Comparison of ENCODE assay signal across 21 cellular contexts in genomic region chr19:17129377-17129776, GRCh38. TPM values are rescaled to one million over a fixed set of nuclear protein-coding genes. Genes with fewer than 3 reads are reported as not detected.
DNase-seq lines count a peak whose midpoint lies in the region; ATAC-seq, FAIRE-seq and TF ChIP-seq lines count a peak whose summit lies in the region.
"Had no signal": no experiment of that assay in that cellular context is flagged by ENCODE, and none has a peak within 500 bp of the region (broad histone marks: within the 10 kb centered on the region; RNA-seq: fewer than 3 reads in every experiment).

No MANE protein-coding gene starts in this region.

- POLR2A ChIA-PET in GM12878 (lab: Charles Lee) = interaction anchor here (1.1 to 1.3 kb wide), 2 partner anchors 19 to 56 kb away, joined by 3 read pairs; no protein-coding TSS in a partner anchor

- no peak for TF ChIP-seq EP300 in GM12878 (IDR thresholded peaks at IDR 0.05; ENCODE audit: borderline replicate concordance in 1 of 2, control insufficient read depth in 1 of 2, low read depth in 2 of 2, low read length in 2 of 2)

- no peak for TF ChIP-seq RAD21 in GM12878 (IDR thresholded peaks at IDR 0.05; ENCODE audit: insufficient read depth, low read depth, low read length)

- peak overlapping the region in 2 of 11 experiments; percentile 2 to 10; a peak in 1 of 22 replicates for H3K9ac ChIP-seq in BLaER1 treated with 17β-estradiol and CSF1 and Interleukin-3, amounts not matched to agents 10 nM and 100 nM
- H3K9ac ChIP-seq in GM12878 (ENCODE audit: control insufficient read depth, insufficient read depth, low read length) (no peak overlapping the region), neuronal stem cell (ENCODE audit: low read depth, low read length, poor library complexity) (no peak overlapping the region)

- intact Hi-C loops in GM12878 (cut with micrococcal nuclease; ENCODE audit: unreplicated experiment) = no loop called here

- H3K27ac ChIP-seq in BLaER1 treated with 17β-estradiol and CSF1 and Interleukin-3, amounts not matched to agents 10 nM and 100 nM = peak overlapping the region in 8 of 11 experiments; percentile 23 to 57 (median 42); a peak in 10 of 22 replicates
- H3K27ac ChIP-seq in DOHH2 (ENCODE audit: low read depth, low read length) (peak overlapping the region; percentile 11; the same call in 1 of the 2 replicates), GM12878 (ENCODE audit: control insufficient read depth, insufficient read depth) (no peak overlapping the region), neuronal stem cell (replicated peaks; ENCODE audit: low read length) (no peak overlapping the region)
- H3K27ac ChIP-seq: heart right ventricle, PC-9, SJCRH30 had no signal

- no peak overlapping the region for H3K14ac ChIP-seq in neuronal stem cell (ENCODE audit: low read length)

- peaks cover 15 to 33% (median 31%) of the 10 kb centered on the region in 11 experiments for H3K36me3 ChIP-seq in BLaER1 treated with 17β-estradiol and CSF1 and Interleukin-3, amounts not matched to agents 10 nM and 100 nM
- H3K36me3 ChIP-seq in DOHH2 (ENCODE audit: control insufficient read depth, low read length) (peaks cover 12% of the 10 kb centered on the region), GM12878 (ENCODE audit: control insufficient read depth in 2 of 2, insufficient read depth in 2 of 2, low read length in 1 of 2) (peaks cover 10 to 17% of the 10 kb centered on the region in 2 experiments), neuronal stem cell (replicated peaks in 1 of 2; ENCODE audit: control insufficient read depth in 2 of 2, insufficient read depth in 2 of 2, low read length in 2 of 2) (peaks cover 0 to 23% of the 10 kb centered on the region in 2 donors)

- 92% methylated on average over 12 of the region's 12 CpGs for WGBS in GM12878 (ENCODE audit: insufficient coverage, insufficient replicate concordance, low lambda C conversion rate, missing lambda C conversion rate)
- no CpG with 5 or more reads among the region's 12 CpGs for WGBS in neuronal stem cell (ENCODE audit: extremely low coverage in 2 of 2, insufficient read length in 2 of 2, insufficient replicate concordance in 1 of 2), 2 donors

- H4K91ac ChIP-seq in neuronal stem cell (ENCODE audit: low read depth, low read length, poor library complexity) = no peak overlapping the region

- no peak overlapping the region for H2BK5ac ChIP-seq in neuronal stem cell (ENCODE audit: low read length)

- H3K4me1 ChIP-seq in BLaER1 treated with 17β-estradiol and CSF1 and Interleukin-3, amounts not matched to agents 10 nM and 100 nM = peaks cover 78 to 96% (median 86%) of the 10 kb centered on the region in 10 experiments
- H3K4me1 ChIP-seq in DOHH2 (ENCODE audit: control insufficient read depth, low read length) (peaks cover 89% of the 10 kb centered on the region), GM12878 (ENCODE audit: control insufficient read depth, insufficient read depth, low read length) (peaks cover 36% of the 10 kb centered on the region), neuronal stem cell (ENCODE audit: control insufficient read depth in 2 of 2, insufficient read depth in 1 of 2, low read depth in 1 of 2, low read length in 2 of 2) (peaks cover 0 to 7% of the 10 kb centered on the region in 2 donors)

- H3K79me1 ChIP-seq in neuronal stem cell (ENCODE audit: low read depth, low read length) = peaks cover 7% of the 10 kb centered on the region

- no peak overlapping the region for H3K4me3 ChIP-seq in BLaER1 treated with 17β-estradiol and CSF1 and Interleukin-3, amounts not matched to agents 10 nM and 100 nM
- no peak overlapping the region for H3K4me3 ChIP-seq in DOHH2 (ENCODE audit: low read length)
- no peak overlapping the region for H3K4me3 ChIP-seq in GM12878
- H3K4me3 ChIP-seq in neuronal stem cell (ENCODE audit: low read length in 2 of 2) = no peak overlapping the region
- H3K4me3 ChIP-seq: heart right ventricle, PC-9, SJCRH30 had no signal

- RAD21 ChIA-PET in GM12878 (lab: Charles Lee; ENCODE audit: unreplicated experiment) = no interaction called here

- H2BK120ac ChIP-seq in neuronal stem cell (ENCODE audit: low read depth, low read length) = no peak overlapping the region

- ATAC-seq in GM12878 = no peak
- ATAC-seq in GM19351 (IDR thresholded peaks at IDR 0.05; ENCODE audit: unreplicated experiment) = no peak
- ATAC-seq: heart right ventricle, left colon had no signal

- no peak overlapping the region for H3K18ac ChIP-seq in neuronal stem cell (ENCODE audit: low read length)

- in situ Hi-C loops in GM12878 (cut with MboI) = no loop called here

- H3K4me2 ChIP-seq in BLaER1 treated with 17β-estradiol and CSF1 and Interleukin-3, amounts not matched to agents 10 nM and 100 nM = peak overlapping the region in 2 of 11 experiments; percentile 1 to 2; a peak in 1 of 22 replicates
- H3K4me2 ChIP-seq in DOHH2 (ENCODE audit: low read length) (no peak overlapping the region), GM12878 (ENCODE audit: control insufficient read depth, insufficient read depth) (no peak overlapping the region), neuronal stem cell (ENCODE audit: insufficient read depth, low read length, poor library complexity, severe bottlenecking) (no peak overlapping the region)
- H3K4me2 ChIP-seq: PC-9 had no signal

- no peak overlapping the region for H3K4ac ChIP-seq in neuronal stem cell (ENCODE audit: low read length)

- BruUV-seq in GM12878 (replicated peaks; lab: Mats Ljungman, UMichigan) = no TSS peak

- H2AFZ ChIP-seq in GM12878 (ENCODE audit: control insufficient read depth, low read depth, low read length) (no peak overlapping the region), neuronal stem cell (ENCODE audit: low read length) (no peak overlapping the region)
- H2AFZ ChIP-seq: PC-9 had no signal

- 0 out of 2 replicates have a peak, but pooled peaks have one; percentile 18 for TF ChIP-seq POLR2A in GM12878 (IDR thresholded peaks at IDR 0.05; ENCODE audit: low read depth, low read length)

- no peak for FAIRE-seq in GM12878 (lab: Jason Lieb, UNC)

- H3K79me2 ChIP-seq in DOHH2 (ENCODE audit: control insufficient read depth, low read length) (peaks cover 64% of the 10 kb centered on the region), GM12878 (ENCODE audit: control insufficient read depth, insufficient read depth, low read length) (peaks cover 40% of the 10 kb centered on the region)

- no peak overlapping the region for H2AK5ac ChIP-seq in neuronal stem cell (ENCODE audit: low read depth, low read length)

- SMC1A ChIA-PET in GM12878 (lab: Charles Lee; ENCODE audit: uncharacterized antibody, unreplicated experiment) = no interaction called here

- peaks cover 31% of the 10 kb centered on the region for H3F3A ChIP-seq in DOHH2 (ENCODE audit: control insufficient read depth, insufficient read depth)

- TF ChIP-seq CTCF in DOHH2 (IDR thresholded peaks at IDR 0.05; ENCODE audit: low read depth, low read length, poor library complexity, severe bottlenecking) = no peak
- TF ChIP-seq CTCF in GM12878 (IDR thresholded peaks at IDR 0.05 in 2 of 3, conservative IDR thresholded peaks at IDR 0.05 in 1 of 3; ENCODE audit: control insufficient read depth in 2 of 3, extremely low read depth in 1 of 3, insufficient read depth in 1 of 3, low read depth in 3 of 3, low read length in 3 of 3) = no peak

- CTCF ChIA-PET in GM12878 (lab: Yijun Ruan, JAX) = no interaction called here

- no peaks in the 10 kb centered on the region for H3K9me2 ChIP-seq in DOHH2 (replicated peaks; ENCODE audit: control insufficient read depth, low read length)

- H3K9me3 ChIP-seq in BLaER1 treated with 17β-estradiol and CSF1 and Interleukin-3, amounts not matched to agents 10 nM and 100 nM (replicated peaks in 1 of 11) = no peaks in the 10 kb centered on the region
- H3K9me3 ChIP-seq in DOHH2 (ENCODE audit: control insufficient read depth, insufficient read depth, low read length) = no peaks in the 10 kb centered on the region
- H3K9me3 ChIP-seq in GM12878 (replicated peaks; ENCODE audit: control insufficient read depth, insufficient read depth, low read length) = no peaks in the 10 kb centered on the region; the same call in 2 of the 3 replicates
- no peaks in the 10 kb centered on the region for H3K9me3 ChIP-seq in neuronal stem cell (replicated peaks in 1 of 2; ENCODE audit: control insufficient read depth in 2 of 2, insufficient read depth in 1 of 2, low read depth in 1 of 2, low read length in 2 of 2)
- H3K9me3 ChIP-seq: heart right ventricle, SJCRH30 had no signal

- H2BK15ac ChIP-seq in neuronal stem cell (ENCODE audit: low read length) = no peak overlapping the region

- H3K23ac ChIP-seq in neuronal stem cell (ENCODE audit: low read depth, low read length, poor library complexity) = peak overlapping the region; percentile 34

- peak overlapping the region; percentile 92 for H4K8ac ChIP-seq in neuronal stem cell (ENCODE audit: low read depth, low read length)

- no peak for DNase-seq in GM12878 (ENCODE audit: low read depth, low spot score)
- DNase-seq in neuronal stem cell (ENCODE audit: low spot score) = no peak
- no peak for DNase-seq in occipital lobe (lab: John Stamatoyannopoulos, UW)
- DNase-seq in NCI-H2107 (lab: John Stamatoyannopoulos, UW) = no peak
- DNase-seq in COR-L47 (lab: John Stamatoyannopoulos, UW) = no peak
- DNase-seq: activated naive CD4-positive, alpha-beta T cell treated with anti-CD3 and anti-CD28 coated beads, Interleukin-2, amount 50 U/mL, for 16 hours; activated T-cell treated with anti-CD3 and anti-CD28 coated beads, Interleukin-2, amount 50 U/mL, for 1 hour; anterior cingulate cortex; heart right ventricle; left colon; mesendoderm; naive B cell; NCI-H1105; NCI-H2029; NCI-H446; PC-9; posterior cingulate gyrus; SJCRH30 had no signal

- peaks cover 0 to 52% (median 4%) of the 10 kb centered on the region in 11 experiments; a peak in 7 of 22 replicates for H4K20me1 ChIP-seq in BLaER1 treated with 17β-estradiol and CSF1 and Interleukin-3, amounts not matched to agents 10 nM and 100 nM
- no peaks in the 10 kb centered on the region for H4K20me1 ChIP-seq in DOHH2 (ENCODE audit: control insufficient read depth, insufficient read depth, low read depth, low read length)
- no peaks in the 10 kb centered on the region for H4K20me1 ChIP-seq in GM12878 (ENCODE audit: control insufficient read depth, insufficient read depth)

- no peaks in the 10 kb centered on the region for H3K27me3 ChIP-seq in BLaER1 treated with 17β-estradiol and CSF1 and Interleukin-3, amounts not matched to agents 10 nM and 100 nM
- H3K27me3 ChIP-seq in DOHH2 (ENCODE audit: control insufficient read depth, low read length) (no peaks in the 10 kb centered on the region), GM12878 (replicated peaks in 1 of 2; ENCODE audit: control insufficient read depth in 2 of 2, insufficient read depth in 2 of 2, low read length in 1 of 2) (no peaks in the 10 kb centered on the region), neuronal stem cell (ENCODE audit: control insufficient read depth in 3 of 3, insufficient read depth in 3 of 3, low read depth in 1 of 3, low read length in 3 of 3) (no peaks in the 10 kb centered on the region)
- H3K27me3 ChIP-seq: heart right ventricle, SJCRH30 had no signal

- no peak overlapping the region for H2BK12ac ChIP-seq in neuronal stem cell (ENCODE audit: low read length)

RNA-seq across cellular contexts. Expression of gene MYO9B, which starts 53.8 kb away (rescaled TPM):
- 555 and 589 TPM in 2 replicates for total RNA-seq in GM12878 (2013; cell fraction: nucleolus; rRNA removed)
- total RNA-seq in GM12878 (2014; rRNA removed) (66.4 and 77.3 TPM in 2 replicates), GM12878 (2014; rRNA removed; fragmentation: Illumina TruSeq; extraction: Trizol) (38.1 and 42.6 TPM in 2 replicates), GM12878 (2021) (157 and 165 TPM in 2 replicates), occipital lobe (24.0 TPM)
- 65.2 TPM for polyA plus RNA-seq in GM12878 (2011; ENCODE audit: low read depth)
- polyA plus RNA-seq in GM12878 (2011; rRNA removed) (26.7 and 48.9 TPM in 2 replicates), GM12878 (2014; fragmentation: Illumina TruSeq; extraction: Trizol) (26.8 and 57.9 TPM in 2 replicates), GM12878 (2014; fragmentation: Nextera tagmentation; extraction: Ambion mirVana) (10 to 100 TPM in 1 of 2 experiments, 1 to 10 TPM in 1; 5.4 to 11.1 TPM), GM12878 (2014; rRNA removed) (87.6 and 105 TPM in 2 replicates), GM12878 (2016; fragmentation: Nextera tagmentation; extraction: Ambion mirVana) (10 to 100 TPM; 25.4 to 32.8 TPM)
- polyA plus RNA-seq in GM12878 (2011; cell fraction: cytosol; rRNA removed) = 49.6 and 58.1 TPM in 2 replicates
- polyA plus RNA-seq in GM12878 (2011; cell fraction: nucleus; rRNA removed) = 452 and 507 TPM in 2 replicates
- 174 and 191 TPM in 2 replicates for polyA plus RNA-seq in GM12878 (2012)
- 93.1 and 119 TPM in 2 replicates for polyA minus RNA-seq in GM12878 (2011; rRNA and poly(A)+ RNA removed)
- 59.6 and 66.5 TPM in 2 replicates for polyA minus RNA-seq in GM12878 (2011; cell fraction: cytosol; rRNA and poly(A)+ RNA removed)
- 106 and 154 TPM in 2 replicates for polyA minus RNA-seq in GM12878 (2011; cell fraction: nucleus; rRNA and poly(A)+ RNA removed)
- 22.7 TPM for polyA plus RNA-seq in neuronal stem cell (2013, experiment 1 of 2)
- 23.8 TPM for polyA plus RNA-seq in neuronal stem cell (2013, experiment 2 of 2)

RNA-seq across cellular contexts. Expression of gene HAUS8, which starts 54.1 kb away (rescaled TPM):
- total RNA-seq in GM12878 (2013; cell fraction: nucleolus; rRNA removed) = 14.2 and 16.9 TPM in 2 replicates
- 15.4 and 22.7 TPM in 2 replicates for total RNA-seq in GM12878 (2014; rRNA removed)
- total RNA-seq in GM12878 (2014; rRNA removed; fragmentation: Illumina TruSeq; extraction: Trizol) = 22.8 and 24.0 TPM in 2 replicates
- 32.0 and 36.8 TPM in 2 replicates for total RNA-seq in GM12878 (2021)
- polyA plus RNA-seq in GM12878 (2011; ENCODE audit: low read depth) = 14.4 TPM
- polyA plus RNA-seq in GM12878 (2011; rRNA removed) = 21.3 and 24.6 TPM in 2 replicates
- 24.9 and 27.7 TPM in 2 replicates for polyA plus RNA-seq in GM12878 (2011; cell fraction: cytosol; rRNA removed)
- 31.7 and 32.0 TPM in 2 replicates for polyA plus RNA-seq in GM12878 (2011; cell fraction: nucleus; rRNA removed)
- polyA plus RNA-seq in GM12878 (2012) = 16.4 and 17.9 TPM in 2 replicates
- 33.1 and 37.2 TPM in 2 replicates for polyA plus RNA-seq in GM12878 (2014; fragmentation: Illumina TruSeq; extraction: Trizol)
- 10 to 100 TPM; 24.2 to 35.7 TPM for polyA plus RNA-seq in GM12878 (2014; fragmentation: Nextera tagmentation; extraction: Ambion mirVana)
- polyA plus RNA-seq in GM12878 (2014; rRNA removed) = 34.6 and 37.4 TPM in 2 replicates
- 10 to 100 TPM; 43.0 to 43.9 TPM for polyA plus RNA-seq in GM12878 (2016; fragmentation: Nextera tagmentation; extraction: Ambion mirVana)
- 10.3 and 10.8 TPM in 2 replicates for polyA minus RNA-seq in GM12878 (2011; rRNA and poly(A)+ RNA removed)
- 3.7 and 8.1 TPM in 2 replicates for polyA minus RNA-seq in GM12878 (2011; cell fraction: cytosol; rRNA and poly(A)+ RNA removed)
- 5.4 and 11.7 TPM in 2 replicates for polyA minus RNA-seq in GM12878 (2011; cell fraction: nucleus; rRNA and poly(A)+ RNA removed)
- polyA plus RNA-seq in neuronal stem cell (2013, experiment 1 of 2) = 26.5 TPM
- 27.2 TPM for polyA plus RNA-seq in neuronal stem cell (2013, experiment 2 of 2)
- 1.9 TPM for total RNA-seq in occipital lobe

Comparison
In these comparisons a context has a peak if more than half of its experiments do, and no peak if none do; other contexts are left out.
1. H3K27ac ChIP-seq: peak in BLaER1 treated with 17β-estradiol and CSF1 and Interleukin-3, amounts not matched to agents 10 nM and 100 nM (8 of 11) and DOHH2 (single experiment); none in GM12878 (single experiment) and neuronal stem cell (single experiment).